In the genomic region with DNA sequence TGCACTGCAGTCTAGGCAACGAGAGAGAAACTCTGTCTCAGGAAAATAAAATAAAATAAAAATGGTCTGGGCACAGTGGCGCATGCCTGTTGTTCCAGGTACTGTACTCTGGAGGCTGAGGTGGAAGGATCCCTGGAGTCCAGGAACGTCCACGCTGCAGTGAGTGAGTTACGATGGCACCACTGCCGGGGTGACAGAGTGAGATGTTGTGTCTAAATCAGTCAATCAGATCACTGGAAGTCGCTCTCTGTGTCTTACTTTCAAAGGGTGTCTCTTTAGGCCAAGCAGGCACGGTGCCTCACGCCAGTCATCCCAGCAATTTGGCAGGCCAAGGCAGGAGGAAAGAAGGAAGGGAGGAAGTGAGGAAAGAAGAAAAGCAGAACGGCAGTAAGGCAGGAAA, we compare ENCODE assay signal across 22 cellular contexts.
DNase-seq lines count a peak whose midpoint lies in the region; TF ChIP-seq lines count a peak whose summit lies in the region.
"Had no signal": no experiment of that assay in that cellular context is flagged by ENCODE, and none has a peak within 500 bp of the region (broad histone marks: within the 10 kb centered on the region; RNA-seq: fewer than 3 reads in every experiment).

No MANE protein-coding gene starts in this region.

- TF ChIP-seq CTCF in SU-DHL-6 (IDR thresholded peaks at IDR 0.05; ENCODE audit: insufficient read depth, low read length, poor library complexity, severe bottlenecking): no peak
- TF ChIP-seq CTCF in esophagus muscularis mucosa (IDR thresholded peaks at IDR 0.05): no peak
- TF ChIP-seq CTCF in neural crest cell (conservative IDR thresholded peaks at IDR 0.05): no peak

- intact Hi-C loops in esophagus muscularis mucosa (cut with DNase I): no loop called here

- peak overlapping the region; percentile 47 for H3K27ac Mint-ChIP-seq in neural crest cell (ENCODE audit: unreplicated experiment)
- H3K27ac Mint-ChIP-seq: CD14-positive monocyte; CD4-positive, alpha-beta T cell; CD8-positive, alpha-beta memory T cell; HFFc6 had no signal

- H3K9me2 ChIP-seq in SU-DHL-6 (replicated peaks; ENCODE audit: insufficient read depth, low read length): no peaks in the 10 kb centered on the region

- H4K20me1 ChIP-seq in SU-DHL-6 (ENCODE audit: low read depth, low read length): no peaks in the 10 kb centered on the region
- H4K20me1 ChIP-seq: BLaER1 treated with 17β-estradiol and CSF1 and Interleukin-3, amounts not matched to agents 10 nM and 100 nM had no signal

- H3K27ac ChIP-seq in SU-DHL-6 (ENCODE audit: low read depth, low read length): peak overlapping the region; percentile 38
- H3K27ac ChIP-seq in esophagus muscularis mucosa (replicated peaks in 1 of 4): no peak overlapping the region
- H3K27ac ChIP-seq: A549; BLaER1 treated with 17β-estradiol and CSF1 and Interleukin-3, amounts not matched to agents 10 nM and 100 nM had no signal

- no peak for TF ChIP-seq EP300 in esophagus muscularis mucosa (IDR thresholded peaks at IDR 0.05)

- no peaks in the 10 kb centered on the region for H3K4me1 Mint-ChIP-seq in neural crest cell
- H3K4me1 Mint-ChIP-seq: CD14-positive monocyte; CD8-positive, alpha-beta memory T cell had no signal

- H3K9me3 ChIP-seq in SU-DHL-6 (ENCODE audit: insufficient read depth, low read length): peaks cover 14% of the 10 kb centered on the region; the same call in 1 of the 2 replicates
- peaks cover 0 to 4% (median 0%) of the 10 kb centered on the region in 4 donors for H3K9me3 ChIP-seq in esophagus muscularis mucosa
- H3K9me3 ChIP-seq: A549, BE2C, HAP-1 had no signal

- H3K9me3 Mint-ChIP-seq in neural crest cell: peaks cover 2% of the 10 kb centered on the region

- H3K36me3 Mint-ChIP-seq in neural crest cell (ENCODE audit: low read depth): peaks cover 3% of the 10 kb centered on the region
- H3K36me3 Mint-ChIP-seq: CD14-positive monocyte had no signal

- H2AFZ ChIP-seq in SU-DHL-6 (ENCODE audit: low read depth, low read length, severe bottlenecking): no peak overlapping the region

- H3K4me3 Mint-ChIP-seq in neural crest cell: no peak overlapping the region
- H3K4me3 Mint-ChIP-seq: CD14-positive monocyte; CD4-positive, alpha-beta T cell; CD8-positive, alpha-beta memory T cell; HFFc6 had no signal

- no peaks in the 10 kb centered on the region for H3K36me3 ChIP-seq in SU-DHL-6 (ENCODE audit: low read length)
- H3K36me3 ChIP-seq in esophagus muscularis mucosa: no peaks in the 10 kb centered on the region
- H3K36me3 ChIP-seq: BE2C, HAP-1 had no signal

- no peaks in the 10 kb centered on the region for H3K4me1 ChIP-seq in esophagus muscularis mucosa
- H3K4me1 ChIP-seq: A549, BE2C, HAP-1 had no signal

- H3K79me2 ChIP-seq in SU-DHL-6 (ENCODE audit: insufficient read depth, low read length): no peaks in the 10 kb centered on the region

- H3F3A ChIP-seq in SU-DHL-6 (ENCODE audit: insufficient read depth): peaks cover 23% of the 10 kb centered on the region

- H3K9ac ChIP-seq in SU-DHL-6 (ENCODE audit: low read length): no peak overlapping the region
- H3K9ac ChIP-seq: BLaER1 treated with 17β-estradiol and CSF1 and Interleukin-3, amounts not matched to agents 10 nM and 100 nM had no signal

- H3K4me2 ChIP-seq in SU-DHL-6 (ENCODE audit: low read depth, low read length, poor library complexity, severe bottlenecking): no peak overlapping the region
- H3K4me2 ChIP-seq: A549; BLaER1 treated with 17β-estradiol and CSF1 and Interleukin-3, amounts not matched to agents 10 nM and 100 nM had no signal

- 87% methylated on average over 10 of the region's 10 CpGs for WGBS in esophagus muscularis mucosa

- TF ChIP-seq POLR2A in esophagus muscularis mucosa (IDR thresholded peaks at IDR 0.05; ENCODE audit: low read depth): no peak

- H3K4me3 ChIP-seq in SU-DHL-6 (ENCODE audit: insufficient read depth, low read length, poor library complexity, severe bottlenecking) (no peak overlapping the region), esophagus muscularis mucosa (no peak overlapping the region)
- H3K4me3 ChIP-seq: A549; BLaER1 treated with 17β-estradiol and CSF1 and Interleukin-3, amounts not matched to agents 10 nM and 100 nM; HAP-1 had no signal

- H3K27me3 Mint-ChIP-seq in neural crest cell (ENCODE audit: low read depth): no peaks in the 10 kb centered on the region
- H3K27me3 Mint-ChIP-seq: CD8-positive, alpha-beta memory T cell had no signal

- DNase-seq in esophagus muscularis mucosa (ENCODE audit: extremely low spot score): peak; percentile 62
- DNase-seq in neural crest cell (ENCODE audit: low read depth, low spot score): no peak
- no peak for DNase-seq in stimulated activated CD4-positive, alpha-beta T cell treated with anti-CD3 and anti-CD28 coated beads, Interleukin-2, amount 100 ng/mL, for 48 hours
- DNase-seq in NCI-H2029 (lab: John Stamatoyannopoulos, UW): no peak
- no peak for DNase-seq in dermis blood vessel endothelial cell
- DNase-seq: 8988T; ACHN; AML-193; BE2C; CD4-positive, alpha-beta T cell; CD8-positive, alpha-beta memory T cell; DMS 273 treated with DMSO at 0.1 percent for 48 hours; DMS79; EL; GDM1; GOT3; HFFc6 had no signal

- H3K27me3 ChIP-seq in SU-DHL-6 (ENCODE audit: low read length): no peaks in the 10 kb centered on the region
- peaks cover 0 to 11% (median 0%) of the 10 kb centered on the region in 4 donors for H3K27me3 ChIP-seq in esophagus muscularis mucosa
- H3K27me3 ChIP-seq: BE2C had no signal
